In genomic region chr15:99613887-99614642, GRCh38 we compare ENCODE assay signal across 8 cellular contexts. TPM values are rescaled to one million over a fixed set of nuclear protein-coding genes. Genes with fewer than 3 reads are reported as not detected.
A peak's percentile ranks its signal among the peaks of the same experiment; 100 is the strongest.
DNase-seq lines count a peak whose midpoint lies in the region; ATAC-seq and TF ChIP-seq lines count a peak whose summit lies in the region.

No MANE protein-coding gene starts in this region.

- H3K9me3 ChIP-seq in muscle layer of duodenum (ENCODE audit: control insufficient read depth in 1 of 2, low read length in 2 of 2): no peaks in the 10 kb centered on the region

- no peak overlapping the region for H3K4me3 ChIP-seq in muscle layer of duodenum (ENCODE audit: low read depth in 1 of 2, low read length in 2 of 2)

- ATAC-seq in HG03354 (IDR thresholded peaks at IDR 0.05; ENCODE audit: poor library complexity, severe bottlenecking, unreplicated experiment): peak; percentile 60

- peaks cover 73% of the 10 kb centered on the region for H3K4me1 Mint-ChIP-seq in chondrocyte (ENCODE audit: low read depth)

- H3K27ac Mint-ChIP-seq in chondrocyte (ENCODE audit: unreplicated experiment): peak overlapping the region; percentile 24

- peaks cover 17 to 39% of the 10 kb centered on the region in 2 donors for H3K4me1 ChIP-seq in muscle layer of duodenum (ENCODE audit: control insufficient read depth in 1 of 2, insufficient read depth in 2 of 2, low read length in 2 of 2)

- no peaks in the 10 kb centered on the region for H3K9me3 Mint-ChIP-seq in chondrocyte (ENCODE audit: low read depth)

- H3K36me3 ChIP-seq in muscle layer of duodenum (ENCODE audit: control insufficient read depth in 1 of 2, insufficient read depth in 2 of 2, low read length in 2 of 2): no peaks in the 10 kb centered on the region

- TF ChIP-seq CTCF in chondrocyte (IDR thresholded peaks at IDR 0.05): no peak

- H3K4me3 Mint-ChIP-seq in chondrocyte (ENCODE audit: unreplicated experiment): no peak overlapping the region

- no peaks in the 10 kb centered on the region for H3K27me3 Mint-ChIP-seq in chondrocyte (ENCODE audit: low read depth)

- H3K36me3 Mint-ChIP-seq in chondrocyte (ENCODE audit: low read depth): peaks cover 9% of the 10 kb centered on the region

- peak overlapping the region; percentile 73 for H3K27ac ChIP-seq in muscle layer of duodenum (ENCODE audit: low read length)

- DNase-seq in AG20443 (ENCODE audit: low spot score) (peak; percentile 32), chondrocyte (ENCODE audit: low spot score) (no peak), NCI-H1417 treated with DMSO at 0.1 percent for 48 hours (lab: John Stamatoyannopoulos, UW) (no peak), NCI-H2196 (lab: John Stamatoyannopoulos, UW; ENCODE audit: unreplicated experiment) (no peak), NCI-H128 (lab: John Stamatoyannopoulos, UW; ENCODE audit: unreplicated experiment) (no peak), NCI-H1694 (lab: John Stamatoyannopoulos, UW) (no peak)

- H3K27me3 ChIP-seq in muscle layer of duodenum (ENCODE audit: low read depth, low read length): no peaks in the 10 kb centered on the region

RNA-seq across cellular contexts. Expression of gene MEF2A, which starts 48.3 kb away (rescaled TPM):
- total RNA-seq in chondrocyte: 138 to 191 TPM (median 184 TPM) in 3 replicates
